ENCODE assay signal across 16 cellular contexts in the genomic region with DNA sequence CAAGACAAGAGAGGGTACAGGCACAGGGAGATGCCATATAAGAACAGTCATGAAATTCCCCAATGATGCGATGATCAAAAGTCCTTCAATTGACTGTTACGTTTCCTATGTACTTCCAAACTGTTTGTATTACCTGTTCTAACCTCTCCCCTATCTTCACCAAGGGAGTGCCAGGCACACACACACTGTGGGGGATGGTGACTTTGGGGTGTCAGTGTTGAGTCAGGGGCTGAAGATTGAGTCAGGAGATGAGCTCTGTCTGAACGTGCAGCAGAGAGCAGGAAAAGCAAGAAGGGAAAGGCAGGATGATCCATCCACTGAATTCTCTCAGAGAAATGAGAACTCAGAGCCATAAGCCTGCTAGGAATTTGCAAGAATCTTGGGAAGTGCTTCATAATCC.
A peak's percentile ranks its signal among the peaks of the same experiment; 100 is the strongest.
DNase-seq lines count a peak whose midpoint lies in the region; ATAC-seq and TF ChIP-seq lines count a peak whose summit lies in the region.
"Had no signal": no experiment of that assay in that cellular context is flagged by ENCODE, and none has a peak within 500 bp of the region (broad histone marks: within the 10 kb centered on the region; RNA-seq: fewer than 3 reads in every experiment).

No MANE protein-coding gene starts in this region.

- H3K27me3 ChIP-seq in SK-N-SH (ENCODE audit: insufficient read depth) (no peaks in the 10 kb centered on the region), osteoblast (ENCODE audit: insufficient read depth, low read length) (no peaks in the 10 kb centered on the region), mesendoderm (ENCODE audit: insufficient read depth, low read length, poor library complexity) (no peaks in the 10 kb centered on the region)

- H3K9me2 ChIP-seq in SK-N-SH = no peaks in the 10 kb centered on the region

- no peak overlapping the region for H3K4ac ChIP-seq in mesendoderm (ENCODE audit: low read depth, low read length)

- H3K36me3 ChIP-seq in SK-N-SH (replicated peaks in 1 of 2; ENCODE audit: control insufficient read depth in 1 of 2, insufficient read depth in 2 of 2, low read length in 1 of 2) = no peaks in the 10 kb centered on the region
- H3K36me3 ChIP-seq in osteoblast (ENCODE audit: insufficient read depth, low read length) = no peaks in the 10 kb centered on the region
- H3K36me3 ChIP-seq in mesendoderm (ENCODE audit: control insufficient read depth, insufficient read depth, low read length) = no peaks in the 10 kb centered on the region

- TF ChIP-seq RAD21 in SK-N-SH (IDR thresholded peaks at IDR 0.05; ENCODE audit: low read length) = no peak

- H3K27ac Mint-ChIP-seq in stimulated activated memory B cell treated with anti-CD40 and anti-IgM and Interleukin-4, amounts not matched to agents 10 μg/mL and 1 μg/mL and 100 μg/mL, for 72 hours = no peak overlapping the region
- H3K27ac Mint-ChIP-seq: H9 had no signal

- CTCF ChIA-PET in SK-N-SH (lab: Yijun Ruan, JAX) = no interaction called here
- CTCF ChIA-PET in RWPE1 (lab: Yijun Ruan, JAX) = no interaction called here

- no peaks in the 10 kb centered on the region for H3K79me1 ChIP-seq in mesendoderm (ENCODE audit: low read length)

- H3K27me3 Mint-ChIP-seq in stimulated activated memory B cell treated with anti-CD40 and anti-IgM and Interleukin-4, amounts not matched to agents 10 μg/mL and 1 μg/mL and 100 μg/mL, for 72 hours = no peaks in the 10 kb centered on the region

- H3K23ac ChIP-seq in mesendoderm (ENCODE audit: low read length) = no peak overlapping the region

- no peaks in the 10 kb centered on the region for H3K9me3 Mint-ChIP-seq in stimulated activated memory B cell treated with anti-CD40 and anti-IgM and Interleukin-4, amounts not matched to agents 10 μg/mL and 1 μg/mL and 100 μg/mL, for 72 hours
- H3K9me3 Mint-ChIP-seq: H9 had no signal

- H3K4me3 Mint-ChIP-seq in stimulated activated memory B cell treated with anti-CD40 and anti-IgM and Interleukin-4, amounts not matched to agents 10 μg/mL and 1 μg/mL and 100 μg/mL, for 72 hours = no peak overlapping the region
- H3K4me3 Mint-ChIP-seq: H9 had no signal

- no peak overlapping the region for H2BK15ac ChIP-seq in mesendoderm (replicated peaks; ENCODE audit: low read depth)

- H2AK5ac ChIP-seq in mesendoderm (ENCODE audit: low read length) = no peak overlapping the region

- no peak overlapping the region for H3K27ac ChIP-seq in SK-N-SH (ENCODE audit: low read depth in 2 of 2, low read length in 1 of 2)
- H3K27ac ChIP-seq in RWPE1 = peak overlapping the region; percentile 89
- no peak overlapping the region for H3K27ac ChIP-seq in osteoblast (ENCODE audit: low read depth, low read length)
- no peak overlapping the region for H3K27ac ChIP-seq in mesendoderm (ENCODE audit: low read depth, low read length)
- H3K27ac ChIP-seq: 22Rv1, SK-N-MC had no signal

- H3K4me3 ChIP-seq in SK-N-SH (ENCODE audit: low read depth in 2 of 2, low read length in 1 of 2) (no peak overlapping the region), epithelial cell of esophagus (ENCODE audit: low read length) (no peak overlapping the region), osteoblast (ENCODE audit: insufficient read depth, low read length) (no peak overlapping the region), mesendoderm (ENCODE audit: low read length) (no peak overlapping the region)
- H3K4me3 ChIP-seq: SK-N-MC had no signal

- ATAC-seq in SK-N-SH treated with all-trans-retinoic acid at 6 μM for 48 hours = no peak
- ATAC-seq in stimulated activated memory B cell treated with anti-CD40 and anti-IgM and Interleukin-4, amounts not matched to agents 10 μg/mL and 1 μg/mL and 100 μg/mL, for 72 hours = no peak

- WGBS in SK-N-SH (ENCODE audit: low lambda C conversion rate) = 86% methylated on average over 3 of the region's 3 CpGs
- WGBS in mesendoderm (ENCODE audit: extremely low coverage, insufficient coverage, low lambda C conversion rate) = no CpG with 5 or more reads among the region's 3 CpGs

- no peak for TF ChIP-seq EP300 in SK-N-SH (IDR thresholded peaks at IDR 0.05; ENCODE audit: borderline replicate concordance in 1 of 2, low read depth in 1 of 2, low read length in 1 of 2)

- DNase-seq in SK-N-SH (no peak), RWPE1 (ENCODE audit: low spot score) (peak; percentile 92), epithelial cell of esophagus (ENCODE audit: low read depth) (peak; percentile 100), osteoblast (ENCODE audit: insufficient read length, low spot score, missing footprints) (no peak), activated gamma-delta T cell treated with Interleukin-2 at 50 U/mL for 16 hours (no peak), mesendoderm (no peak)
- DNase-seq: H9, NCI-H1105, NCI-H2081 treated with DMSO at 0.1 percent for 48 hours, NCI-H446 treated with DMSO at 0.1 percent for 48 hours, NCI-H69, SHP77 had no signal

- TF ChIP-seq CTCF in SK-N-SH (IDR thresholded peaks at IDR 0.05) (no peak), RWPE1 (conservative IDR thresholded peaks at IDR 0.05; ENCODE audit: low read depth) (no peak), epithelial cell of esophagus (IDR thresholded peaks at IDR 0.05; ENCODE audit: insufficient read depth, low read depth, low read length, missing control alignments) (no peak), osteoblast (IDR thresholded peaks at IDR 0.05; ENCODE audit: extremely low read depth, low read depth, low read length) (no peak)

- H4K5ac ChIP-seq in mesendoderm (ENCODE audit: low read length) = no peak overlapping the region

- POLR2A ChIA-PET in SK-N-SH (lab: Yijun Ruan, JAX) (no interaction called here), RWPE1 (lab: Yijun Ruan, JAX; ENCODE audit: low non-redundant PET) (no interaction called here)

- no peaks in the 10 kb centered on the region for H4K20me1 ChIP-seq in SK-N-SH (ENCODE audit: insufficient read depth)
- H4K20me1 ChIP-seq in osteoblast (ENCODE audit: insufficient read depth, low read length) = no peaks in the 10 kb centered on the region

- peaks cover 10% of the 10 kb centered on the region for H3K36me3 Mint-ChIP-seq in stimulated activated memory B cell treated with anti-CD40 and anti-IgM and Interleukin-4, amounts not matched to agents 10 μg/mL and 1 μg/mL and 100 μg/mL, for 72 hours

- H3F3A ChIP-seq in SK-N-SH (replicated peaks; ENCODE audit: insufficient read depth) = no peaks in the 10 kb centered on the region

- no peak overlapping the region for H3K18ac ChIP-seq in mesendoderm (ENCODE audit: low read length)

- no peak overlapping the region for H2BK120ac ChIP-seq in mesendoderm (ENCODE audit: low read depth, low read length)

- H3K4me2 ChIP-seq in SK-N-SH = no peak overlapping the region
- H3K4me2 ChIP-seq in osteoblast (ENCODE audit: insufficient read depth, low read length) = no peak overlapping the region
- H3K4me2 ChIP-seq in mesendoderm (ENCODE audit: low read length) = no peak overlapping the region

- H4K8ac ChIP-seq in mesendoderm (ENCODE audit: low read depth, low read length) = no peak overlapping the region

- H2BK5ac ChIP-seq in mesendoderm (ENCODE audit: low read length) = no peak overlapping the region

- H3K79me2 ChIP-seq in SK-N-SH (ENCODE audit: insufficient read depth) (no peaks in the 10 kb centered on the region), osteoblast (ENCODE audit: insufficient read depth, low read length) (no peaks in the 10 kb centered on the region), mesendoderm (ENCODE audit: control insufficient read depth, insufficient read depth, low read length) (no peaks in the 10 kb centered on the region)

- H3K56ac ChIP-seq in mesendoderm (ENCODE audit: low read length) = no peak overlapping the region

- H2AFZ ChIP-seq in SK-N-SH (ENCODE audit: low read depth) = no peak overlapping the region
- peak overlapping the region; percentile 55 for H2AFZ ChIP-seq in osteoblast (ENCODE audit: low read length)

- H3K9ac ChIP-seq in SK-N-SH (no peak overlapping the region), mesendoderm (ENCODE audit: low read length) (no peak overlapping the region)

- no peaks in the 10 kb centered on the region for H3K4me1 ChIP-seq in SK-N-SH (ENCODE audit: control insufficient read depth in 1 of 2, insufficient read depth in 2 of 2, low read depth in 1 of 2, low read length in 1 of 2)
- H3K4me1 ChIP-seq in osteoblast (ENCODE audit: insufficient read depth, low read length) = peaks cover 6% of the 10 kb centered on the region
- no peaks in the 10 kb centered on the region for H3K4me1 ChIP-seq in mesendoderm (ENCODE audit: control insufficient read depth, low read depth, low read length)

- peaks cover 5% of the 10 kb centered on the region for H3K4me1 Mint-ChIP-seq in stimulated activated memory B cell treated with anti-CD40 and anti-IgM and Interleukin-4, amounts not matched to agents 10 μg/mL and 1 μg/mL and 100 μg/mL, for 72 hours
- H3K4me1 Mint-ChIP-seq: H9 had no signal

- H3K9me3 ChIP-seq in SK-N-SH (no peaks in the 10 kb centered on the region), osteoblast (ENCODE audit: low read depth, low read length) (no peaks in the 10 kb centered on the region)

TF ChIP-seq in SK-N-SH, 30 proteins besides CTCF, POLR2A, EP300 and RAD21:
- TF ChIP-seq FOSL2 (IDR thresholded peaks at IDR 0.05; ENCODE audit: borderline replicate concordance, low read depth) (peak; percentile 5; the same call in 1 of the 2 replicates), MXI1 (IDR thresholded peaks at IDR 0.05; ENCODE audit: low read depth, low read length) (no peak)

TF ChIP-seq in SK-N-SH treated with all-trans-retinoic acid at 6 μM for 48 hours, 23 proteins besides CTCF, POLR2A, EP300 and RAD21 (continues in another document):
- no peak for TF ChIP-seq TCF4 (CRISPR knock-in tag; IDR thresholded peaks at IDR 0.05; ENCODE audit: borderline replicate concordance)
- TF ChIP-seq TOX (CRISPR knock-in tag; IDR thresholded peaks at IDR 0.05; ENCODE audit: borderline replicate concordance) = no peak
- TF ChIP-seq RARB (CRISPR knock-in tag; IDR thresholded peaks at IDR 0.05) = no peak
- TF ChIP-seq ESRRG (CRISPR knock-in tag; IDR thresholded peaks at IDR 0.05) = no peak
- no peak for TF ChIP-seq ZNF565 (CRISPR knock-in tag; conservative IDR thresholded peaks at IDR 0.05; ENCODE audit: low read depth)
- no peak for TF ChIP-seq ARNTL (CRISPR knock-in tag; IDR thresholded peaks at IDR 0.05; ENCODE audit: borderline replicate concordance, low read depth)
- TF ChIP-seq ZFP30 (CRISPR knock-in tag; IDR thresholded peaks at IDR 0.05) = no peak
- TF ChIP-seq SNAI2 (CRISPR knock-in tag; IDR thresholded peaks at IDR 0.05) = no peak
- TF ChIP-seq PPARA (CRISPR knock-in tag; IDR thresholded peaks at IDR 0.05; ENCODE audit: borderline replicate concordance) = no peak

Comparison
In these comparisons a context has a peak if more than half of its experiments do, and no peak if none do; other contexts are left out.
1. DNase-seq: peak in RWPE1 (single experiment) and epithelial cell of esophagus (single experiment); none in SK-N-SH (single experiment), osteoblast (single experiment), activated gamma-delta T cell treated with Interleukin-2 at 50 U/mL for 16 hours (single experiment) and mesendoderm (single experiment).